In the genomic region with DNA sequence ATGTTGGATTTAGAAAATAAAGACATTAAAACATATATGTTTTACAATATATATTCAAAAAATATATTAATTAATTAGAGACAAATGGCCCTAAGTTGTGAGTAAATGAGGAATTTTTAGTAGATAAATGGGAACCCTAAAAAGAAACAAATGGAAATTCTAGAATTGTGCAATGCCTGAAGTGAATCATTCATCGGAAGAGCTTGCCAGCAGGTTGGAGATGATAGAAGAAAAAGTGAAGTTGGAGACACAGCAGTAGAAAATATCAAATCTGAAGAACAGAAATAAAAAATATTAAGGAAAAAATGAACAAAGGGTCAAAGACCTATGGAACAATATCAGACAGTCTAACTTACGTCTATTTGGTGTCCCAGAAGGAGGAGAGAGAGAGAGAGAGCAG, we compare ENCODE assay signal across 13 cellular contexts.
DNase-seq lines count a peak whose midpoint lies in the region; ATAC-seq and TF ChIP-seq lines count a peak whose summit lies in the region.
"Had no signal": no experiment of that assay in that cellular context is flagged by ENCODE, and none has a peak within 500 bp of the region (broad histone marks: within the 10 kb centered on the region; RNA-seq: fewer than 3 reads in every experiment).

No MANE protein-coding gene starts in this region.

- in situ Hi-C loops in IMR-90 (cut with MboI; ENCODE audit: low sequenced_read_pairs), result no loop called here

- H3K9me3 ChIP-seq in IMR-90 (ENCODE audit: control insufficient read depth, insufficient read depth, low read length) (peaks cover 2% of the 10 kb centered on the region), right lobe of liver (no peaks in the 10 kb centered on the region), left ventricle myocardium inferior (replicated peaks) (peaks cover 9% of the 10 kb centered on the region)
- H3K9me3 ChIP-seq: MG63 had no signal

- no peak overlapping the region for H4K5ac ChIP-seq in IMR-90 (ENCODE audit: low read depth, low read length)

- WGBS in IMR-90 (ENCODE audit: extremely low coverage in 2 of 2, insufficient read length in 1 of 2), 2 experiments, result no CpG with 5 or more reads among the region's 2 CpGs
- 10% methylated on average over 2 of the region's 2 CpGs for WGBS in right lobe of liver (ENCODE audit: insufficient coverage, low coverage, low lambda C conversion rate, missing lambda C conversion rate)

- no peak overlapping the region for H3K4me3 ChIP-seq in IMR-90 (ENCODE audit: insufficient read depth, low read depth, low read length)
- no peak overlapping the region for H3K4me3 ChIP-seq in right lobe of liver
- no peak overlapping the region for H3K4me3 ChIP-seq in left ventricle myocardium inferior
- H3K4me3 ChIP-seq: MG63, right atrium auricular region had no signal

- H4K91ac ChIP-seq in IMR-90 (ENCODE audit: insufficient read depth, low read depth, low read length), result no peak overlapping the region

- no TSS peak for BruUV-seq in IMR-90 (replicated peaks; lab: Mats Ljungman, UMichigan)

- H3K4me3 Mint-ChIP-seq in CD14-positive monocyte, result peak overlapping the region in 1 of 2 donors; percentile 77
- no peak overlapping the region for H3K4me3 Mint-ChIP-seq in activated naive CD8-positive, alpha-beta T cell treated with anti-CD3 and anti-CD28 coated beads, Interleukin-2, amount 50 U/mL, for 24 hours
- H3K4me3 Mint-ChIP-seq: CD4-positive, alpha-beta T cell; naive thymus-derived CD8-positive, alpha-beta T cell had no signal

- H2AK9ac ChIP-seq in IMR-90 (replicated peaks; ENCODE audit: low read depth, low read length, poor library complexity), result no peak overlapping the region

- peak overlapping the region; percentile 90 to 98 (median 96) for H3K27ac Mint-ChIP-seq in CD14-positive monocyte
- peak overlapping the region; percentile 91 for H3K27ac Mint-ChIP-seq in activated naive CD8-positive, alpha-beta T cell treated with anti-CD3 and anti-CD28 coated beads, Interleukin-2, amount 50 U/mL, for 24 hours
- H3K27ac Mint-ChIP-seq: CD4-positive, alpha-beta T cell had no signal

- H2AFZ ChIP-seq in IMR-90 (replicated peaks; ENCODE audit: low read length, poor library complexity), result no peak overlapping the region

- H3K36me3 Mint-ChIP-seq in CD14-positive monocyte, result peaks cover 56 to 61% of the 10 kb centered on the region in 2 donors
- H3K36me3 Mint-ChIP-seq in activated naive CD8-positive, alpha-beta T cell treated with anti-CD3 and anti-CD28 coated beads, Interleukin-2, amount 50 U/mL, for 24 hours (ENCODE audit: low read depth), result peaks cover 50% of the 10 kb centered on the region

- no peak overlapping the region for H2BK120ac ChIP-seq in IMR-90 (ENCODE audit: low read depth, low read length)

- POLR2A ChIA-PET in IMR-90 (lab: Charles Lee; ENCODE audit: unreplicated experiment), result no interaction called here

- H3K56ac ChIP-seq in IMR-90 (ENCODE audit: extremely low read depth, insufficient read depth, low read length), result no peak overlapping the region

- no peak overlapping the region for H2AK5ac ChIP-seq in IMR-90 (ENCODE audit: low read depth, low read length)

- ATAC-seq in IMR-90 (ENCODE audit: low read depth) (no peak), right lobe of liver (peak; percentile 35 to 65 (median 57)), GM18517 (IDR thresholded peaks at IDR 0.05; ENCODE audit: unreplicated experiment) (no peak)
- ATAC-seq in activated naive CD8-positive, alpha-beta T cell treated with anti-CD3 and anti-CD28 coated beads, Interleukin-2, amount 50 U/mL, for 24 hours, result no peak
- ATAC-seq: effector memory CD8-positive, alpha-beta T cell; naive thymus-derived CD8-positive, alpha-beta T cell had no signal

- H3K4me1 ChIP-seq in IMR-90 (ENCODE audit: control insufficient read depth, insufficient read depth, low read length), result no peaks in the 10 kb centered on the region
- H3K4me1 ChIP-seq in right lobe of liver, result peaks cover 0 to 7% (median 0%) of the 10 kb centered on the region in 4 donors
- no peaks in the 10 kb centered on the region for H3K4me1 ChIP-seq in left ventricle myocardium inferior
- H3K4me1 ChIP-seq: right atrium auricular region had no signal

- DNase-seq in CD14-positive monocyte (ENCODE audit: low spot score) (no peak), IMR-90 (peak; percentile 52), right lobe of liver (no peak), left ventricle myocardium inferior (no peak)
- no peak for DNase-seq in activated naive CD8-positive, alpha-beta T cell treated with anti-CD3 and anti-CD28 coated beads, Interleukin-2, amount 50 U/mL, for 24 hours
- DNase-seq in central memory CD4-positive, alpha-beta T cell, result no peak
- DNase-seq: CD4-positive, alpha-beta T cell; effector memory CD8-positive, alpha-beta T cell; kidney; MG63; naive thymus-derived CD8-positive, alpha-beta T cell had no signal

- no peak overlapping the region for H3K23ac ChIP-seq in IMR-90 (ENCODE audit: low read depth, low read length)

- dilution Hi-C loops in IMR-90 (cut with HindIII; ENCODE audit: low sequenced_read_pairs, unreplicated experiment), result no loop called here

- no peaks in the 10 kb centered on the region for H3K79me1 ChIP-seq in IMR-90 (ENCODE audit: low read depth in 1 of 2, low read length in 2 of 2)

- H3K27me3 Mint-ChIP-seq in CD14-positive monocyte (ENCODE audit: low read depth in 3 of 3), result no peaks in the 10 kb centered on the region
- no peaks in the 10 kb centered on the region for H3K27me3 Mint-ChIP-seq in activated naive CD8-positive, alpha-beta T cell treated with anti-CD3 and anti-CD28 coated beads, Interleukin-2, amount 50 U/mL, for 24 hours
- H3K27me3 Mint-ChIP-seq: CD4-positive, alpha-beta T cell; effector memory CD8-positive, alpha-beta T cell; naive thymus-derived CD8-positive, alpha-beta T cell had no signal

- H3K36me3 ChIP-seq in IMR-90 (ENCODE audit: control insufficient read depth, insufficient read depth, low read length) (no peaks in the 10 kb centered on the region), right lobe of liver (no peaks in the 10 kb centered on the region), left ventricle myocardium inferior (no peaks in the 10 kb centered on the region)
- H3K36me3 ChIP-seq: MG63, right atrium auricular region had no signal

- H3K9ac ChIP-seq in IMR-90 (ENCODE audit: low read depth, low read length), result no peak overlapping the region

- no peak overlapping the region for H3K4ac ChIP-seq in IMR-90 (ENCODE audit: low read depth, low read length)

- intact Hi-C loops in CD14-positive monocyte (cut with micrococcal nuclease), result loop anchor here in 1 of 2 donors (5.0 kb wide), 1 partner anchor 40 kb away; no protein-coding TSS in a partner anchor
- intact Hi-C loops in IMR-90 (cut with micrococcal nuclease), result no loop called here
- intact Hi-C loops in right lobe of liver (cut with DNase I), result no loop called here
- intact Hi-C loops in left ventricle myocardium inferior (cut with micrococcal nuclease), result no loop called here

- H3K4me2 ChIP-seq in IMR-90 (ENCODE audit: low read depth, low read length), result no peak overlapping the region

- no peak for TF ChIP-seq RAD21 in IMR-90 (IDR thresholded peaks at IDR 0.05; ENCODE audit: low read length)

- peaks cover 39% of the 10 kb centered on the region for H3K4me1 Mint-ChIP-seq in CD14-positive monocyte
- peaks cover 71% of the 10 kb centered on the region for H3K4me1 Mint-ChIP-seq in activated naive CD8-positive, alpha-beta T cell treated with anti-CD3 and anti-CD28 coated beads, Interleukin-2, amount 50 U/mL, for 24 hours

- TF ChIP-seq POLR2A in IMR-90 (IDR thresholded peaks at IDR 0.05; ENCODE audit: low read depth, low read length) (no peak), right lobe of liver (IDR thresholded peaks at IDR 0.05) (no peak)

- H2BK15ac ChIP-seq in IMR-90 (ENCODE audit: low read depth, low read length), result no peak overlapping the region

- H3K27ac ChIP-seq in IMR-90 (ENCODE audit: insufficient read depth, low read length) (no peak overlapping the region), right lobe of liver (no peak overlapping the region), left ventricle myocardium inferior (replicated peaks) (no peak overlapping the region)

- no peak overlapping the region for H4K8ac ChIP-seq in IMR-90 (ENCODE audit: low read depth in 2 of 2, low read length in 2 of 2)

- H3K18ac ChIP-seq in IMR-90 (ENCODE audit: low read depth, low read length), result no peak overlapping the region

- CTCF ChIA-PET in IMR-90 (lab: Yijun Ruan, JAX), result no interaction called here

- H3K27me3 ChIP-seq in IMR-90 (ENCODE audit: control insufficient read depth, insufficient read depth, low read length) (peaks cover 4% of the 10 kb centered on the region; the same call in 1 of the 2 replicates), right lobe of liver (no peaks in the 10 kb centered on the region), left ventricle myocardium inferior (ENCODE audit: low read depth) (no peaks in the 10 kb centered on the region)
- H3K27me3 ChIP-seq: MG63, right atrium auricular region had no signal

- H3K9me1 ChIP-seq in IMR-90 (ENCODE audit: insufficient read depth, low read length), result no peaks in the 10 kb centered on the region

- H2BK5ac ChIP-seq in IMR-90 (ENCODE audit: low read depth, low read length, poor library complexity, severe bottlenecking), result no peak overlapping the region

- TF ChIP-seq CTCF in CD14-positive monocyte (IDR thresholded peaks at IDR 0.05), result no peak
- no peak for TF ChIP-seq CTCF in IMR-90 (conservative IDR thresholded peaks at IDR 0.05; ENCODE audit: low read depth, low read length)
- no peak for TF ChIP-seq CTCF in right lobe of liver (IDR thresholded peaks at IDR 0.05)
- no peak for TF ChIP-seq CTCF in left ventricle myocardium inferior (IDR thresholded peaks at IDR 0.05; ENCODE audit: borderline replicate concordance)

- no peak overlapping the region for H3K14ac ChIP-seq in IMR-90 (replicated peaks; ENCODE audit: low read depth, low read length)

- no peaks in the 10 kb centered on the region for H4K20me1 ChIP-seq in IMR-90 (ENCODE audit: insufficient read depth, low read length)

- H3K9me3 Mint-ChIP-seq in CD14-positive monocyte, result peaks cover 0 to 6% (median 0%) of the 10 kb centered on the region in 7 donors
- H3K9me3 Mint-ChIP-seq in activated naive CD8-positive, alpha-beta T cell treated with anti-CD3 and anti-CD28 coated beads, Interleukin-2, amount 50 U/mL, for 24 hours, result peaks cover 17% of the 10 kb centered on the region
- H3K9me3 Mint-ChIP-seq: CD4-positive, alpha-beta T cell had no signal

- no peak overlapping the region for H2BK20ac ChIP-seq in IMR-90 (ENCODE audit: low read depth, low read length)

TF ChIP-seq in IMR-90, 13 proteins besides CTCF, POLR2A, EP300 and RAD21 (continues in another document):
- TF ChIP-seq SMC3 (IDR thresholded peaks at IDR 0.05; ENCODE audit: low read depth, low read length) (no peak), CHD1 (IDR thresholded peaks at IDR 0.05; ENCODE audit: low read depth, low read length) (no peak)
- TF ChIP-seq, protein P1, sequence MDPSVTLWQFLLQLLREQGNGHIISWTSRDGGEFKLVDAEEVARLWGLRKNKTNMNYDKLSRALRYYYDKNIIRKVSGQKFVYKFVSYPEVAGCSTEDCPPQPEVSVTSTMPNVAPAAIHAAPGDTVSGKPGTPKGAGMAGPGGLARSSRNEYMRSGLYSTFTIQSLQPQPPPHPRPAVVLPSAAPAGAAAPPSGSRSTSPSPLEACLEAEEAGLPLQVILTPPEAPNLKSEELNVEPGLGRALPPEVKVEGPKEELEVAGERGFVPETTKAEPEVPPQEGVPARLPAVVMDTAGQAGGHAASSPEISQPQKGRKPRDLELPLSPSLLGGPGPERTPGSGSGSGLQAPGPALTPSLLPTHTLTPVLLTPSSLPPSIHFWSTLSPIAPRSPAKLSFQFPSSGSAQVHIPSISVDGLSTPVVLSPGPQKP (IDR thresholded peaks at IDR 0.05; ENCODE audit: borderline replicate concordance, low read depth, low read length), result no peak

Comparison
In these comparisons a context has a peak if more than half of its experiments do, and no peak if none do; other contexts are left out.
1. ATAC-seq: peak in right lobe of liver (4 of 4); none in IMR-90 (single experiment), activated naive CD8-positive, alpha-beta T cell treated with anti-CD3 and anti-CD28 coated beads, Interleukin-2, amount 50 U/mL, for 24 hours (single experiment) and GM18517 (single experiment).